In the genomic region with DNA sequence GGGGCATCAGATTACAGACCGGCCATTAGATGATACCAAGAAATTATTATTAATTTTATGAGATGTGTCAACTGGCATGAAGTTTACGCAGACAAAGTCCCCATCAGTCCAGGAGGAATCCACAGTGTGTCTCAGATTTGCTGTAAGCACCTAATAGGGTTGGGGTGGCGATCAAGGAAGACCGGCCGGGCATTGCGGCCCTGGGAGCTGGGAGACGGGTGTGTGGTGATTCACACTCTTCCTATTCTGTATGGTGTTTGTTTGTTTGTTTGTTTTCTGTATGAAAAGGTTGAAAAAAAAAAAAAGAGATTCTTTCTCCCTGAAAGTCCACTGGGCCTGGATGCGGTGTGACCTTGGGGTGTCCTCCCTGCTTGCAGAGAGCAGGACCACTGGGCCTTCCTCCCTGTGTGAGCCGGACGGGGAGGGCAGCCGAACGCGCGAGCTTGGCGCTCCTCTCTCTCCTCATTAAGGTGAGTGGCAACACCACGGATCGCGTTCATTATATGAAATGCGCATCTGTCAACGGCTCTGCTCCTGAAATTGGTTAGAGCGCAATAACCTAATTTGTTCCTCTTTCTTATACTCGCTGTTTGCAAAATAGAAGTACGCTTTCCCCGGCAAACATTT, we compare ENCODE assay signal across 34 cellular contexts. TPM values are rescaled to one million over a fixed set of nuclear protein-coding genes. Genes with fewer than 3 reads are reported as not detected.
"Had no signal": no experiment of that assay in that cellular context is flagged by ENCODE, and none has a peak within 500 bp of the region (broad histone marks: within the 10 kb centered on the region; RNA-seq: fewer than 3 reads in every experiment).

No MANE protein-coding gene starts in this region.

- H3K4me1 Mint-ChIP-seq: activated naive CD4-positive, alpha-beta T cell treated with anti-CD3 and anti-CD28 coated beads, Interleukin-2, amount 50 U/mL, for 24 hours; activated naive CD8-positive, alpha-beta T cell treated with anti-CD3 and anti-CD28 coated beads, Interleukin-2, amount 50 U/mL, for 24 hours; activated T-helper 17 cell treated with anti-CD3 and anti-CD28 coated beads, Interleukin-2, amount 50 U/mL, for 72 hours; immature natural killer cell; memory B cell; naive thymus-derived CD8-positive, alpha-beta T cell; stimulated activated memory B cell treated with anti-CD40 and anti-IgM and Interleukin-4, amounts not matched to agents 10 μg/mL and 1 μg/mL and 100 μg/mL, for 72 hours; stimulated activated naive CD8-positive, alpha-beta T cell treated with anti-CD3 and anti-CD28 coated beads, Interleukin-15, amount 100 ng/mL, for 72 hours had no signal

- ATAC-seq: activated CD4-positive, CD25-positive, alpha-beta regulatory T cell treated with anti-CD3 and anti-CD28 coated beads, Interleukin-2, amount 50 U/mL, for 24 hours; activated naive CD8-positive, alpha-beta T cell treated with anti-CD3 and anti-CD28 coated beads, Interleukin-2, amount 50 U/mL, for 24 hours; activated T-cell treated with anti-CD3 and anti-CD28 coated beads, Interleukin-2, amount 50 U/mL, for 4 hours; activated T-helper 17 cell treated with anti-CD3 and anti-CD28 coated beads, Interleukin-2, amount 50 U/mL, for 72 hours; effector memory CD8-positive, alpha-beta T cell; gastroesophageal sphincter; left colon; naive thymus-derived CD8-positive, alpha-beta T cell; sciatic nerve; stimulated activated memory B cell treated with anti-CD40 and anti-IgM and Interleukin-4, amounts not matched to agents 10 μg/mL and 1 μg/mL and 100 μg/mL, for 72 hours; stimulated activated naive CD8-positive, alpha-beta T cell treated with anti-CD3 and anti-CD28 coated beads, Interleukin-15, amount 100 ng/mL, for 72 hours had no signal

- H3K4me3 Mint-ChIP-seq: activated naive CD4-positive, alpha-beta T cell treated with anti-CD3 and anti-CD28 coated beads, Interleukin-2, amount 50 U/mL, for 24 hours; activated naive CD8-positive, alpha-beta T cell treated with anti-CD3 and anti-CD28 coated beads, Interleukin-2, amount 50 U/mL, for 24 hours; activated T-cell treated with anti-CD3 and anti-CD28 coated beads, Interleukin-2, amount 50 U/mL, for 4 hours; activated T-helper 17 cell treated with anti-CD3 and anti-CD28 coated beads, Interleukin-2, amount 50 U/mL, for 72 hours; effector memory CD8-positive, alpha-beta T cell; immature natural killer cell; memory B cell; naive thymus-derived CD8-positive, alpha-beta T cell; stimulated activated memory B cell treated with anti-CD40 and anti-IgM and Interleukin-4, amounts not matched to agents 10 μg/mL and 1 μg/mL and 100 μg/mL, for 72 hours; stimulated activated naive CD8-positive, alpha-beta T cell treated with anti-CD3 and anti-CD28 coated beads, Interleukin-15, amount 100 ng/mL, for 72 hours; T-helper 2 cell treated with Interferon-gamma antibody and Interleukin-4, amounts not matched to agents 5 μg/mL and 100 μg/mL, for 36 hours had no signal

- H3K9me3 ChIP-seq: gastroesophageal sphincter, prostate gland, tibial artery had no signal

- H3K27ac Mint-ChIP-seq: activated naive CD4-positive, alpha-beta T cell treated with anti-CD3 and anti-CD28 coated beads, Interleukin-2, amount 50 U/mL, for 24 hours; activated naive CD8-positive, alpha-beta T cell treated with anti-CD3 and anti-CD28 coated beads, Interleukin-2, amount 50 U/mL, for 24 hours; activated T-helper 17 cell treated with anti-CD3 and anti-CD28 coated beads, Interleukin-2, amount 50 U/mL, for 72 hours; effector memory CD8-positive, alpha-beta T cell; immature natural killer cell; memory B cell; stimulated activated memory B cell treated with anti-CD40 and anti-IgM and Interleukin-4, amounts not matched to agents 10 μg/mL and 1 μg/mL and 100 μg/mL, for 72 hours; T-helper 2 cell treated with Interferon-gamma antibody and Interleukin-4, amounts not matched to agents 5 μg/mL and 100 μg/mL, for 36 hours had no signal

- H3K27ac ChIP-seq: gastroesophageal sphincter, prostate gland, skin epidermis, tibial artery, WERI-Rb-1 had no signal

- DNase-seq: activated CD4-positive, alpha-beta T cell treated with anti-CD3 and anti-CD28 coated beads for 48 hours; activated CD4-positive, alpha-beta T cell treated with anti-CD3 and anti-CD28 coated beads, Interleukin-2, amount 50 U/mL, for 48 hours; activated CD8-positive, alpha-beta memory T cell treated with anti-CD3 and anti-CD28 coated beads, Interleukin-2, amount 50 U/mL, for 48 hours; activated gamma-delta T cell treated with Interleukin-2 at 50 U/mL for 16 hours; activated naive CD8-positive, alpha-beta T cell treated with anti-CD3 and anti-CD28 coated beads, Interleukin-2, amount 50 U/mL, for 24 hours; activated T-cell treated with anti-CD3 and anti-CD28 coated beads, Interleukin-2, amount 50 U/mL, for 4 hours; amygdala; cortex of kidney; effector memory CD8-positive, alpha-beta T cell; erythroblast; hypothalamus; immature natural killer cell; kidney; left colon; naive thymus-derived CD8-positive, alpha-beta T cell; stimulated activated CD4-positive, alpha-beta T cell treated with anti-CD3 and anti-CD28 coated beads, Interleukin-1b, Interleukin-23, amount 100 ng/mL, for 48 hours; stimulated activated CD4-positive, alpha-beta T cell treated with anti-CD3 and anti-CD28 coated beads, Interleukin-4, amount 100 ng/mL, for 4 hours; stimulated activated CD8-positive, alpha-beta memory T cell treated with anti-CD3 and anti-CD28 coated beads, Interleukin-4, amount 100 ng/mL, for 48 hours; stimulated activated naive CD8-positive, alpha-beta T cell treated with anti-CD3 and anti-CD28 coated beads, Interleukin-15, amount 100 ng/mL, for 72 hours; T-helper 1 cell; tibial artery; WERI-Rb-1 had no signal

- H3K36me3 Mint-ChIP-seq: activated naive CD4-positive, alpha-beta T cell treated with anti-CD3 and anti-CD28 coated beads, Interleukin-2, amount 50 U/mL, for 24 hours; immature natural killer cell; memory B cell; naive thymus-derived CD8-positive, alpha-beta T cell; stimulated activated memory B cell treated with anti-CD40 and anti-IgM and Interleukin-4, amounts not matched to agents 10 μg/mL and 1 μg/mL and 100 μg/mL, for 72 hours had no signal

- H3K4me1 ChIP-seq: gastroesophageal sphincter, prostate gland, tibial artery had no signal

- H3K4me3 ChIP-seq: gastroesophageal sphincter, prostate gland, skin epidermis, tibial artery had no signal

- H3K9me3 Mint-ChIP-seq: activated naive CD4-positive, alpha-beta T cell treated with anti-CD3 and anti-CD28 coated beads, Interleukin-2, amount 50 U/mL, for 24 hours; activated naive CD8-positive, alpha-beta T cell treated with anti-CD3 and anti-CD28 coated beads, Interleukin-2, amount 50 U/mL, for 24 hours; activated T-cell treated with anti-CD3 and anti-CD28 coated beads, Interleukin-2, amount 50 U/mL, for 4 hours; activated T-helper 17 cell treated with anti-CD3 and anti-CD28 coated beads, Interleukin-2, amount 50 U/mL, for 72 hours; effector memory CD8-positive, alpha-beta T cell; T-helper 2 cell treated with Interferon-gamma antibody and Interleukin-4, amounts not matched to agents 5 μg/mL and 100 μg/mL, for 36 hours had no signal

- H3K36me3 ChIP-seq: gastroesophageal sphincter, prostate gland, tibial artery, WERI-Rb-1 had no signal

RNA-seq across cellular contexts. Expression of gene RASGEF1C, which starts 15.1 kb away (rescaled TPM):
- total RNA-seq: activated CD8-positive, alpha-beta memory T cell treated with anti-CD3 and anti-CD28 coated beads for 36 hours; activated T-cell treated with anti-CD3 and anti-CD28 coated beads, Interleukin-2, amount 50 U/mL, for 4 hours; activated T-helper 17 cell treated with anti-CD3 and anti-CD28 coated beads, Interleukin-2, amount 50 U/mL, for 72 hours; chondrocyte; naive thymus-derived CD8-positive, alpha-beta T cell had no signal
